20 cellular contexts compared by ENCODE assay signal in the genomic region with DNA sequence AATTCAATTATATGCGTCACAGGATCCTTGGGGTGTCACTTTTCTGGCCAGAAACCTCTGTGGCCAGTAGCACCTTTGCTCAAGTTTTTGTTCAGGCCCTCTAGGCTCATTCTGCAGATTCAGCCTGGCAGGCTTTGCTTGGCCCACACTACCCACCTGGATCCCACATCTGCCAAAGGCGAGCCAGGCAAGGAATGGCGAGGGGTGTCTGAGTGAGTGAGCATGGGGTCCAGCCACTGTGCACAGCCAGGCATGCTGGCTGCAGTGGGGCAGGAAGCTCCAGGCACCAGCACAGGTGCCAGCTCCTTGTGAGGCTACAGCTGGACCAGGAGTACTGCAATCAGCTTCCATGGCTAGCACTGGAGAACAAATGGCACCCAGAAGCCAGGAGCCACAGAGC.
A peak's percentile ranks its signal among the peaks of the same experiment; 100 is the strongest.
DNase-seq lines count a peak whose midpoint lies in the region; ATAC-seq and TF ChIP-seq lines count a peak whose summit lies in the region.
"Had no signal": no experiment of that assay in that cellular context is flagged by ENCODE, and none has a peak within 500 bp of the region (broad histone marks: within the 10 kb centered on the region; RNA-seq: fewer than 3 reads in every experiment).

No MANE protein-coding gene starts in this region.

- H3K4me1 ChIP-seq in left ventricle myocardium inferior (no peaks in the 10 kb centered on the region), upper lobe of right lung (no peaks in the 10 kb centered on the region), testis (no peaks in the 10 kb centered on the region)
- H3K4me1 ChIP-seq: A549; BLaER1 treated with 17β-estradiol and CSF1 and Interleukin-3, amounts not matched to agents 10 nM and 100 nM had no signal

- H3K27ac ChIP-seq in left ventricle myocardium inferior (replicated peaks) = no peak overlapping the region
- no peak overlapping the region for H3K27ac ChIP-seq in upper lobe of right lung
- H3K27ac ChIP-seq in testis = no peak overlapping the region
- H3K27ac ChIP-seq: 22Rv1; A549; BLaER1 treated with 17β-estradiol and CSF1 and Interleukin-3, amounts not matched to agents 10 nM and 100 nM had no signal

- H3K4me3 ChIP-seq in left ventricle myocardium inferior (no peak overlapping the region), upper lobe of right lung (no peak overlapping the region), testis (no peak overlapping the region)
- H3K4me3 ChIP-seq: A549; BLaER1 treated with 17β-estradiol and CSF1 and Interleukin-3, amounts not matched to agents 10 nM and 100 nM; GM12878 had no signal

- H3K9me3 ChIP-seq in left ventricle myocardium inferior (replicated peaks) = peaks cover 20% of the 10 kb centered on the region
- H3K9me3 ChIP-seq in upper lobe of right lung = no peaks in the 10 kb centered on the region
- H3K9me3 ChIP-seq in testis = no peaks in the 10 kb centered on the region
- H3K9me3 ChIP-seq: A549 had no signal

- DNase-seq in Right ventricle myocardium inferior (ENCODE audit: missing footprints) = peak; percentile 39
- no peak for DNase-seq in left ventricle myocardium inferior
- DNase-seq in upper lobe of right lung = no peak
- DNase-seq in testis = no peak
- DNase-seq: AML-193; CD4-positive, alpha-beta memory T cell; CD4-positive, CD25-positive, alpha-beta regulatory T cell; CD8-positive, alpha-beta memory T cell; COR-L47; DMS 273 treated with DMSO at 0.1 percent for 48 hours; DMS153; DMS79; DND-41; EL; GDM1 had no signal

- TF ChIP-seq POLR2A in testis (IDR thresholded peaks at IDR 0.05) = no peak

- no peaks in the 10 kb centered on the region for H3K36me3 ChIP-seq in left ventricle myocardium inferior
- H3K36me3 ChIP-seq in upper lobe of right lung = no peaks in the 10 kb centered on the region
- no peaks in the 10 kb centered on the region for H3K36me3 ChIP-seq in testis (ENCODE audit: low read depth, missing control alignments)
- H3K36me3 ChIP-seq: BLaER1 treated with 17β-estradiol and CSF1 and Interleukin-3, amounts not matched to agents 10 nM and 100 nM had no signal

- intact Hi-C loops in Right ventricle myocardium inferior (cut with DNase I) (no loop called here), left ventricle myocardium inferior (cut with micrococcal nuclease) (no loop called here), upper lobe of right lung (cut with DNase I) (no loop called here), testis (cut with DNase I; ENCODE audit: low total_unique reads) (no loop called here)

- TF ChIP-seq CTCF in left ventricle myocardium inferior (IDR thresholded peaks at IDR 0.05; ENCODE audit: borderline replicate concordance) (no peak), upper lobe of right lung (IDR thresholded peaks at IDR 0.05) (no peak), testis (IDR thresholded peaks at IDR 0.05) (no peak)

- ATAC-seq in Right ventricle myocardium inferior = no peak
- ATAC-seq in upper lobe of right lung = peak; percentile 21
- ATAC-seq in GM19395 (IDR thresholded peaks at IDR 0.05; ENCODE audit: unreplicated experiment) = no peak
- ATAC-seq: A549, GM12878 had no signal

- H3K27me3 ChIP-seq in left ventricle myocardium inferior (ENCODE audit: low read depth) (no peaks in the 10 kb centered on the region), upper lobe of right lung (no peaks in the 10 kb centered on the region), testis (no peaks in the 10 kb centered on the region)
- H3K27me3 ChIP-seq: BLaER1 treated with 17β-estradiol and CSF1 and Interleukin-3, amounts not matched to agents 10 nM and 100 nM had no signal

- 94 to 96% methylated on average over 3 of the region's 3 CpGs for WGBS in testis, 2 donors
